In genomic region chr7:145031162-145031561, GRCh38 we compare ENCODE assay signal across 26 cellular contexts.
DNase-seq lines count a peak whose midpoint lies in the region; ATAC-seq and TF ChIP-seq lines count a peak whose summit lies in the region.
"Had no signal": no experiment of that assay in that cellular context is flagged by ENCODE, and none has a peak within 500 bp of the region (broad histone marks: within the 10 kb centered on the region; RNA-seq: fewer than 3 reads in every experiment).

No MANE protein-coding gene starts in this region.

- no peak overlapping the region for H4K8ac ChIP-seq in mesendoderm (ENCODE audit: low read depth, low read length)

- H3K56ac ChIP-seq in mesendoderm (ENCODE audit: low read length): no peak overlapping the region

- H4K20me1 ChIP-seq in smooth muscle cell (ENCODE audit: low read depth): no peaks in the 10 kb centered on the region

- H3K27ac Mint-ChIP-seq in stimulated activated naive CD8-positive, alpha-beta T cell treated with anti-CD3 and anti-CD28 coated beads, Interleukin-15, amount 100 ng/mL, for 72 hours: no peak overlapping the region
- no peak overlapping the region for H3K27ac Mint-ChIP-seq in activated T-cell treated with anti-CD3 and anti-CD28 coated beads, Interleukin-2, amount 50 U/mL, for 24 hours
- H3K27ac Mint-ChIP-seq: CD8-positive, alpha-beta T cell; T-helper 17 cell had no signal

- no peak overlapping the region for H3K23ac ChIP-seq in mesendoderm (ENCODE audit: low read length)

- H3K9ac ChIP-seq in mesendoderm (ENCODE audit: low read length) (no peak overlapping the region), smooth muscle cell (ENCODE audit: low read depth) (no peak overlapping the region)
- H3K9ac ChIP-seq: SK-N-SH had no signal

- no peak for TF ChIP-seq CTCF in smooth muscle cell (IDR thresholded peaks at IDR 0.05; ENCODE audit: borderline replicate concordance, insufficient read depth, poor library complexity, severe bottlenecking)

- H3K4me2 ChIP-seq in mesendoderm (ENCODE audit: low read length) (no peak overlapping the region), smooth muscle cell (no peak overlapping the region)
- H3K4me2 ChIP-seq: SK-N-SH had no signal

- no peaks in the 10 kb centered on the region for H3K79me2 ChIP-seq in mesendoderm (ENCODE audit: control insufficient read depth, insufficient read depth, low read length)
- H3K79me2 ChIP-seq in smooth muscle cell (ENCODE audit: low read depth): no peaks in the 10 kb centered on the region

- no peak overlapping the region for H2BK15ac ChIP-seq in mesendoderm (replicated peaks; ENCODE audit: low read depth)

- H3K4me3 ChIP-seq in mesendoderm (ENCODE audit: low read length): no peak overlapping the region
- H3K4me3 ChIP-seq in smooth muscle cell: no peak overlapping the region
- H3K4me3 ChIP-seq: Peyer's patch had no signal

- peaks cover 0 to 5% of the 10 kb centered on the region in 2 donors for H3K9me3 Mint-ChIP-seq in stimulated activated naive CD8-positive, alpha-beta T cell treated with anti-CD3 and anti-CD28 coated beads, Interleukin-15, amount 100 ng/mL, for 72 hours
- peaks cover 3% of the 10 kb centered on the region for H3K9me3 Mint-ChIP-seq in activated T-cell treated with anti-CD3 and anti-CD28 coated beads, Interleukin-2, amount 50 U/mL, for 24 hours
- H3K9me3 Mint-ChIP-seq: CD8-positive, alpha-beta T cell had no signal

- WGBS in mesendoderm (ENCODE audit: extremely low coverage, insufficient coverage, low lambda C conversion rate): no CpG with 5 or more reads among the region's 5 CpGs
- WGBS in smooth muscle cell (ENCODE audit: low lambda C conversion rate): 79% methylated on average over 5 of the region's 5 CpGs

- H4K5ac ChIP-seq in mesendoderm (ENCODE audit: low read length): no peak overlapping the region

- H2BK120ac ChIP-seq in mesendoderm (ENCODE audit: low read depth, low read length): no peak overlapping the region

- H3K36me3 ChIP-seq in mesendoderm (ENCODE audit: control insufficient read depth, insufficient read depth, low read length) (no peaks in the 10 kb centered on the region), smooth muscle cell (ENCODE audit: low read depth) (no peaks in the 10 kb centered on the region)
- H3K36me3 ChIP-seq: Peyer's patch had no signal

- no peak overlapping the region for H3K27ac ChIP-seq in mesendoderm (ENCODE audit: low read depth, low read length)
- H3K27ac ChIP-seq in smooth muscle cell (ENCODE audit: low read depth): no peak overlapping the region
- H3K27ac ChIP-seq: C4-2B, Peyer's patch had no signal

- H3K79me1 ChIP-seq in mesendoderm (ENCODE audit: low read length): no peaks in the 10 kb centered on the region

- ATAC-seq in GM18867 (IDR thresholded peaks at IDR 0.05; ENCODE audit: unreplicated experiment) (peak; percentile 69), HG03521 (IDR thresholded peaks at IDR 0.05; ENCODE audit: unreplicated experiment) (peak; percentile 61)
- no peak for ATAC-seq in stimulated activated naive CD8-positive, alpha-beta T cell treated with anti-CD3 and anti-CD28 coated beads, Interleukin-15, amount 100 ng/mL, for 72 hours
- ATAC-seq: CD8-positive, alpha-beta T cell; HCT116; T-helper 17 cell had no signal

- DNase-seq in NCI-H69 (lab: John Stamatoyannopoulos, UW): peak; percentile 28
- peak; percentile 3 for DNase-seq in mesendoderm
- no peak for DNase-seq in smooth muscle cell (lab: John Stamatoyannopoulos, UW; ENCODE audit: unreplicated experiment)
- DNase-seq in stimulated activated naive CD8-positive, alpha-beta T cell treated with anti-CD3 and anti-CD28 coated beads, Interleukin-15, amount 100 ng/mL, for 72 hours: no peak
- DNase-seq in activated T-cell treated with anti-CD3 and anti-CD28 coated beads, Interleukin-2, amount 50 U/mL, for 24 hours: no peak
- no peak for DNase-seq in activated T-cell treated with anti-CD3 and anti-CD28 coated beads, Interleukin-2, amount 50 U/mL, for 48 hours
- DNase-seq: AML-193; CD8-positive, alpha-beta T cell; DMS 273 treated with DMSO at 0.1 percent for 48 hours; DMS79 treated with DMSO at 0.1 percent for 48 hours; GF-D8; IMR-90; KG1; MM.1S; NCI-H1417 treated with DMSO at 0.1 percent for 48 hours; NCI-H187 treated with DMSO at 0.1 percent for 48 hours; NCI-H446 treated with DMSO at 0.1 percent for 48 hours; NCI-H526; Peyer's patch; SK-N-SH; T-helper 17 cell; T1000 had no signal

- H3K4me1 ChIP-seq in mesendoderm (ENCODE audit: control insufficient read depth, low read depth, low read length): no peaks in the 10 kb centered on the region
- no peaks in the 10 kb centered on the region for H3K4me1 ChIP-seq in smooth muscle cell (ENCODE audit: low read depth)
- H3K4me1 ChIP-seq: Peyer's patch had no signal

- no peaks in the 10 kb centered on the region for H3K4me1 Mint-ChIP-seq in stimulated activated naive CD8-positive, alpha-beta T cell treated with anti-CD3 and anti-CD28 coated beads, Interleukin-15, amount 100 ng/mL, for 72 hours
- no peaks in the 10 kb centered on the region for H3K4me1 Mint-ChIP-seq in activated T-cell treated with anti-CD3 and anti-CD28 coated beads, Interleukin-2, amount 50 U/mL, for 24 hours (ENCODE audit: low read depth)

- H3K4ac ChIP-seq in mesendoderm (ENCODE audit: low read depth, low read length): no peak overlapping the region

- H3K36me3 Mint-ChIP-seq in activated T-cell treated with anti-CD3 and anti-CD28 coated beads, Interleukin-2, amount 50 U/mL, for 24 hours (ENCODE audit: low read depth): no peaks in the 10 kb centered on the region
- H3K36me3 Mint-ChIP-seq: CD8-positive, alpha-beta T cell had no signal

- H3K27me3 ChIP-seq in mesendoderm (ENCODE audit: insufficient read depth, low read length, poor library complexity) (no peaks in the 10 kb centered on the region), smooth muscle cell (ENCODE audit: low read depth) (no peaks in the 10 kb centered on the region)
- H3K27me3 ChIP-seq: Peyer's patch had no signal

- no peak overlapping the region for H2AFZ ChIP-seq in smooth muscle cell (ENCODE audit: low read depth)

- H2AK5ac ChIP-seq in mesendoderm (ENCODE audit: low read length): no peak overlapping the region

- H2BK5ac ChIP-seq in mesendoderm (ENCODE audit: low read length): no peak overlapping the region

- no peak overlapping the region for H3K18ac ChIP-seq in mesendoderm (ENCODE audit: low read length)

- H3K27me3 Mint-ChIP-seq in stimulated activated naive CD8-positive, alpha-beta T cell treated with anti-CD3 and anti-CD28 coated beads, Interleukin-15, amount 100 ng/mL, for 72 hours: no peaks in the 10 kb centered on the region
- H3K27me3 Mint-ChIP-seq in activated T-cell treated with anti-CD3 and anti-CD28 coated beads, Interleukin-2, amount 50 U/mL, for 24 hours: peaks cover 5% of the 10 kb centered on the region

- H3K9me3 ChIP-seq in smooth muscle cell (replicated peaks; ENCODE audit: low read depth): no peaks in the 10 kb centered on the region
- H3K9me3 ChIP-seq: Peyer's patch, SK-N-SH had no signal

- H3K4me3 Mint-ChIP-seq in stimulated activated naive CD8-positive, alpha-beta T cell treated with anti-CD3 and anti-CD28 coated beads, Interleukin-15, amount 100 ng/mL, for 72 hours: no peak overlapping the region
- no peak overlapping the region for H3K4me3 Mint-ChIP-seq in activated T-cell treated with anti-CD3 and anti-CD28 coated beads, Interleukin-2, amount 50 U/mL, for 24 hours
- H3K4me3 Mint-ChIP-seq: CD8-positive, alpha-beta T cell; T-helper 17 cell had no signal

- no peaks in the 10 kb centered on the region for H3F3A ChIP-seq in smooth muscle cell (ENCODE audit: low read depth)

Comparison
In these comparisons a context has a peak if more than half of its experiments do, and no peak if none do; other contexts are left out.
1. DNase-seq: peak in NCI-H69 (single experiment) and mesendoderm (single experiment); none in smooth muscle cell (single experiment), stimulated activated naive CD8-positive, alpha-beta T cell treated with anti-CD3 and anti-CD28 coated beads, Interleukin-15, amount 100 ng/mL, for 72 hours (0 of 2), activated T-cell treated with anti-CD3 and anti-CD28 coated beads, Interleukin-2, amount 50 U/mL, for 24 hours (single experiment) and activated T-cell treated with anti-CD3 and anti-CD28 coated beads, Interleukin-2, amount 50 U/mL, for 48 hours (0 of 2).